In genomic region chrX:148885203-148885602, GRCh38 we compare ENCODE assay signal across 1 cellular context.
TF ChIP-seq lines count a peak whose summit lies in the region.

No MANE protein-coding gene starts in this region.

TF ChIP-seq in GM23338, 12 proteins besides CTCF, POLR2A, EP300 and RAD21 (continued from another document):
- TF ChIP-seq, protein P1, sequence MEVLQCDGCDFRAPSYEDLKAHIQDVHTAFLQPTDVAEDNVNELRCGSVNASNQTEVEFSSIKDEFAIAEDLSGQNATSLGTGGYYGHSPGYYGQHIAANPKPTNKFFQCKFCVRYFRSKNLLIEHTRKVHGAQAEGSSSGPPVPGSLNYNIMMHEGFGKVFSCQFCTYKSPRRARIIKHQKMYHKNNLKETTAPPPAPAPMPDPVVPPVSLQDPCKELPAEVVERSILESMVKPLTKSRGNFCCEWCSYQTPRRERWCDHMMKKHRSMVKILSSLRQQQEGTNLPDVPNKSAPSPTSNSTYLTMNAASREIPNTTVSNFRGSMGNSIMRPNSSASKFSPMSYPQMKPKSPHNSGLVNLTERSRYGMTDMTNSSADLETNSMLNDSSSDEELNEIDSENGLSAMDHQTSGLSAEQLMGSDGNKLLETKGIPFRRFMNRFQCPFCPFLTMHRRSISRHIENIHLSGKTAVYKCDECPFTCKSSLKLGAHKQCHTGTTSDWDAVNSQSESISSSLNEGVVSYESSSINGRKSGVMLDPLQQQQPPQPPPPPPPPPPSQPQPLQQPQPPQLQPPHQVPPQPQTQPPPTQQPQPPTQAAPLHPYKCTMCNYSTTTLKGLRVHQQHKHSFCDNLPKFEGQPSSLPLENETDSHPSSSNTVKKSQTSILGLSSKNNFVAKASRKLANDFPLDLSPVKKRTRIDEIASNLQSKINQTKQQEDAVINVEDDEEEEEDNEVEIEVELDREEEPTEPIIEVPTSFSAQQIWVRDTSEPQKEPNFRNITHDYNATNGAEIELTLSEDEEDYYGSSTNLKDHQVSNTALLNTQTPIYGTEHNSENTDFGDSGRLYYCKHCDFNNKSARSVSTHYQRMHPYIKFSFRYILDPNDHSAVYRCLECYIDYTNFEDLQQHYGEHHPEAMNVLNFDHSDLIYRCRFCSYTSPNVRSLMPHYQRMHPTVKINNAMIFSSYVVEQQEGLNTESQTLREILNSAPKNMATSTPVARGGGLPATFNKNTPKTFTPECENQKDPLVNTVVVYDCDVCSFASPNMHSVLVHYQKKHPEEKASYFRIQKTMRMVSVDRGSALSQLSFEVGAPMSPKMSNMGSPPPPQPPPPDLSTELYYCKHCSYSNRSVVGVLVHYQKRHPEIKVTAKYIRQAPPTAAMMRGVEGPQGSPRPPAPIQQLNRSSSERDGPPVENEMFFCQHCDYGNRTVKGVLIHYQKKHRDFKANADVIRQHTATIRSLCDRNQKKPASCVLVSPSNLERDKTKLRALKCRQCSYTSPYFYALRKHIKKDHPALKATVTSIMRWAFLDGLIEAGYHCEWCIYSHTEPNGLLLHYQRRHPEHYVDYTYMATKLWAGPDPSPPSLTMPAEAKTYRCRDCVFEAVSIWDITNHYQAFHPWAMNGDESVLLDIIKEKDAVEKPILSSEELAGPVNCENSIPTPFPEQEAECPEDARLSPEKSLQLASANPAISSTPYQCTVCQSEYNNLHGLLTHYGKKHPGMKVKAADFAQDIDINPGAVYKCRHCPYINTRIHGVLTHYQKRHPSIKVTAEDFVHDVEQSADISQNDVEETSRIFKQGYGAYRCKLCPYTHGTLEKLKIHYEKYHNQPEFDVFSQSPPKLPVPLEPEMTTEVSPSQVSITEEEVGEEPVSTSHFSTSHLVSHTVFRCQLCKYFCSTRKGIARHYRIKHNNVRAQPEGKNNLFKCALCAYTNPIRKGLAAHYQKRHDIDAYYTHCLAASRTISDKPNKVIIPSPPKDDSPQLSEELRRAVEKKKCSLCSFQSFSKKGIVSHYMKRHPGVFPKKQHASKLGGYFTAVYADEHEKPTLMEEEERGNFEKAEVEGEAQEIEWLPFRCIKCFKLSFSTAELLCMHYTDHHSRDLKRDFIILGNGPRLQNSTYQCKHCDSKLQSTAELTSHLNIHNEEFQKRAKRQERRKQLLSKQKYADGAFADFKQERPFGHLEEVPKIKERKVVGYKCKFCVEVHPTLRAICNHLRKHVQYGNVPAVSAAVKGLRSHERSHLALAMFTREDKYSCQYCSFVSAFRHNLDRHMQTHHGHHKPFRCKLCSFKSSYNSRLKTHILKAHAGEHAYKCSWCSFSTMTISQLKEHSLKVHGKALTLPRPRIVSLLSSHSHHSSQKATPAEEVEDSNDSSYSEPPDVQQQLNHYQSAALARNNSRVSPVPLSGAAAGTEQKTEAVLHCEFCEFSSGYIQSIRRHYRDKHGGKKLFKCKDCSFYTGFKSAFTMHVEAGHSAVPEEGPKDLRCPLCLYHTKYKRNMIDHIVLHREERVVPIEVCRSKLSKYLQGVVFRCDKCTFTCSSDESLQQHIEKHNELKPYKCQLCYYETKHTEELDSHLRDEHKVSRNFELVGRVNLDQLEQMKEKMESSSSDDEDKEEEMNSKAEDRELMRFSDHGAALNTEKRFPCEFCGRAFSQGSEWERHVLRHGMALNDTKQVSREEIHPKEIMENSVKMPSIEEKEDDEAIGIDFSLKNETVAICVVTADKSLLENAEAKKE (CRISPR knock-in tag; IDR thresholded peaks at IDR 0.05): no peak
- TF ChIP-seq NANOG (IDR thresholded peaks at IDR 0.05; ENCODE audit: borderline replicate concordance): no peak
- no peak for TF ChIP-seq ETS1 (IDR thresholded peaks at IDR 0.05)
